18 cellular contexts compared by ENCODE assay signal in the genomic region with DNA sequence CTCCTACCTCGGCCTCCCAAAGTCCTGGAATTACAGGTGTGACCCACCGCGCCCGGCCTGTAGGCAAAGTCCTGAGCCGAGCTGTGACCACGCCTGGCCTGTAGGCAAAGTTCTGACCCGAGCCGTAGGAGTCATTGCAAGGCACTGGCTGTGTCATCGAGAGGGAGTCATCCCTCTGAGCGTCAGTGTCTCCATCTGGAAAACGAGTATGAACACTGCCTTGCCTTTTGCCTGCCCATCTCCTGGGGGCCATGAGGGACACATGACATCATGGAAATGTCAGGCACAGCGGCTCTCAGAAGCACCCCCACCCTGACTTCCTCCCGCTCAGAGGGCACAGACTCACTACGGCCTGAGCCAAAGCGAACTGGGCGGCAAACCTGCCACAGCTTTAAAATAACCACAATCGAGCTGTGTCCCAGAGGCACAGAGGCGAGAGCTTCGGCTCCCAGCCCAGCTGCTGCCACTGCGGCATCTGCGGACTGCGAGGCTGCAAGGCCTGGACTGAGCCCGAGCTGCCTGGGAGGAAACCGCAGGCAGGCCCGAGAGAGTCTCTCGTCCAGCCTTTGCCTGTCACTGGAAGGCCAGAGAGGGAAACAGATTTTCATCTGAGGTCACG. TPM values are rescaled to one million over a fixed set of nuclear protein-coding genes. Genes with fewer than 3 reads are reported as not detected.
DNase-seq lines count a peak whose midpoint lies in the region; ATAC-seq, FAIRE-seq and TF ChIP-seq lines count a peak whose summit lies in the region.
"Had no signal": no experiment of that assay in that cellular context is flagged by ENCODE, and none has a peak within 500 bp of the region (broad histone marks: within the 10 kb centered on the region; RNA-seq: fewer than 3 reads in every experiment).

No MANE protein-coding gene starts in this region.

- H4K20me1 ChIP-seq in BLaER1 treated with 17β-estradiol and CSF1 and Interleukin-3, amounts not matched to agents 10 nM and 100 nM, result peaks cover 0 to 48% (median 15%) of the 10 kb centered on the region in 11 experiments; a peak in 10 of 22 replicates

- H3K4me1 ChIP-seq in BLaER1 treated with 17β-estradiol and CSF1 and Interleukin-3, amounts not matched to agents 10 nM and 100 nM, result peaks cover 39 to 94% (median 89%) of the 10 kb centered on the region in 10 experiments
- H3K4me1 ChIP-seq in duodenal mucosa (ENCODE audit: control insufficient read depth in 1 of 2, insufficient read depth in 2 of 2, low read length in 2 of 2) (peaks cover 10 to 13% of the 10 kb centered on the region in 2 donors), kidney (ENCODE audit: control insufficient read depth in 1 of 2, insufficient read depth in 1 of 2, low read depth in 1 of 2, low read length in 2 of 2) (peaks cover 0 to 13% of the 10 kb centered on the region in 2 donors)
- H3K4me1 ChIP-seq: breast epithelium had no signal

- no TSS peak for BruUV-seq in Calu3 (replicated peaks; lab: Mats Ljungman, UMichigan)

- H3K9me3 Mint-ChIP-seq in Calu3 (ENCODE audit: low read depth, unreplicated experiment), result no peaks in the 10 kb centered on the region
- H3K9me3 Mint-ChIP-seq: naive B cell had no signal

- no peaks in the 10 kb centered on the region for H3K27me3 Mint-ChIP-seq in Calu3 (ENCODE audit: unreplicated experiment)

- peaks cover 3% of the 10 kb centered on the region for H3K36me3 Mint-ChIP-seq in Calu3 (ENCODE audit: insufficient read depth, unreplicated experiment)
- H3K36me3 Mint-ChIP-seq: naive B cell had no signal

- FAIRE-seq in kidney (lab: Jason Lieb, UNC), result no peak

- CTCF ChIA-PET in Calu3 (lab: Charles Lee), result no interaction called here

- peak overlapping the region in 2 of 10 experiments; percentile 33 to 42; a peak in 1 of 20 replicates for H3K4me3 ChIP-seq in BLaER1 treated with 17β-estradiol and CSF1 and Interleukin-3, amounts not matched to agents 10 nM and 100 nM
- H3K4me3 ChIP-seq in duodenal mucosa (ENCODE audit: low read depth in 1 of 2, low read length in 2 of 2) (peak overlapping the region in 1 of 2 donors; percentile 18), kidney (ENCODE audit: low read length in 2 of 2) (no peak overlapping the region)
- H3K4me3 ChIP-seq: breast epithelium had no signal

- TF ChIP-seq CTCF in kidney (IDR thresholded peaks at IDR 0.05; ENCODE audit: borderline replicate concordance, extremely low read depth, insufficient read depth) (no peak), Calu3 (IDR thresholded peaks at IDR 0.05; ENCODE audit: unreplicated experiment) (no peak)

- peak; percentile 79 for DNase-seq in kidney
- DNase-seq in sciatic nerve (ENCODE audit: low spot score), result no peak
- DNase-seq in Calu3, result no peak
- DNase-seq: activated CD8-positive, alpha-beta T cell treated with anti-CD3 and anti-CD28 coated beads, Interleukin-2, amount 10 ng/mL, durations not matched to agents 7 days and 5 days; activated naive CD4-positive, alpha-beta T cell; DND-41; naive B cell; NCI-H1436; NCI-H526 treated with DMSO at 0.1 percent for 48 hours; SHP77 treated with DMSO at 0.1 percent for 48 hours; stimulated activated CD4-positive, alpha-beta T cell treated with anti-CD3 and anti-CD28 coated beads, Interleukin-15, amount 100 ng/mL, for 24 hours had no signal

- peaks cover 0 to 55% (median 6%) of the 10 kb centered on the region in 11 experiments; a peak in 12 of 22 replicates for H3K27me3 ChIP-seq in BLaER1 treated with 17β-estradiol and CSF1 and Interleukin-3, amounts not matched to agents 10 nM and 100 nM
- H3K27me3 ChIP-seq in duodenal mucosa (ENCODE audit: control insufficient read depth in 1 of 2, insufficient read depth in 2 of 2, low read length in 2 of 2), result no peaks in the 10 kb centered on the region
- H3K27me3 ChIP-seq: breast epithelium had no signal

- peak overlapping the region; percentile 61 to 89 (median 83) for H3K4me2 ChIP-seq in BLaER1 treated with 17β-estradiol and CSF1 and Interleukin-3, amounts not matched to agents 10 nM and 100 nM

- H3K27ac ChIP-seq in BLaER1 treated with 17β-estradiol and CSF1 and Interleukin-3, amounts not matched to agents 10 nM and 100 nM, result peak overlapping the region in 8 of 11 experiments; percentile 47 to 77 (median 62); a peak in 16 of 22 replicates
- H3K27ac ChIP-seq in duodenal mucosa (ENCODE audit: low read depth, low read length), result peak overlapping the region; percentile 63
- H3K27ac ChIP-seq in kidney (ENCODE audit: low read depth in 2 of 2, low read length in 2 of 2), result peak overlapping the region; percentile 76 to 83
- H3K27ac ChIP-seq: epithelial cell of prostate had no signal

- intact Hi-C loops in kidney (cut with DNase I) (no loop called here), sciatic nerve (cut with DNase I) (no loop called here), Calu3 (cut with micrococcal nuclease; ENCODE audit: unreplicated experiment) (no loop called here)

- peak overlapping the region in 10 of 11 experiments; percentile 24 to 72 (median 52); a peak in 17 of 22 replicates for H3K9ac ChIP-seq in BLaER1 treated with 17β-estradiol and CSF1 and Interleukin-3, amounts not matched to agents 10 nM and 100 nM
- H3K9ac ChIP-seq in duodenal mucosa (ENCODE audit: low read depth in 1 of 2, low read length in 2 of 2), result peak overlapping the region; percentile 16 to 39
- H3K9ac ChIP-seq in kidney (ENCODE audit: low read length in 2 of 2), result peak overlapping the region in 1 of 2 donors; percentile 34

- ATAC-seq in sciatic nerve, result peak; percentile 67
- ATAC-seq in GM18873 (IDR thresholded peaks at IDR 0.05; ENCODE audit: low FRiP score, unreplicated experiment), result no peak
- ATAC-seq in GM21381 (IDR thresholded peaks at IDR 0.05; ENCODE audit: unreplicated experiment), result no peak
- ATAC-seq in HG03460 (IDR thresholded peaks at IDR 0.05; ENCODE audit: unreplicated experiment), result no peak
- ATAC-seq: activated CD8-positive, alpha-beta T cell treated with anti-CD3 and anti-CD28 coated beads, Interleukin-2, amount 10 ng/mL, durations not matched to agents 7 days and 5 days had no signal

- H3K27ac Mint-ChIP-seq in Calu3 (ENCODE audit: unreplicated experiment), result no peak overlapping the region
- H3K27ac Mint-ChIP-seq: activated CD8-positive, alpha-beta T cell treated with anti-CD3 and anti-CD28 coated beads, Interleukin-2, amount 10 ng/mL, durations not matched to agents 7 days and 5 days had no signal

- H3K36me3 ChIP-seq in BLaER1 treated with 17β-estradiol and CSF1 and Interleukin-3, amounts not matched to agents 10 nM and 100 nM, result no peaks in the 10 kb centered on the region
- H3K36me3 ChIP-seq in duodenal mucosa (ENCODE audit: control insufficient read depth in 1 of 2, insufficient read depth in 2 of 2, low read length in 2 of 2), result no peaks in the 10 kb centered on the region
- H3K36me3 ChIP-seq in kidney (ENCODE audit: control insufficient read depth in 1 of 2, insufficient read depth in 2 of 2, low read length in 2 of 2), result peaks cover 0 to 2% of the 10 kb centered on the region in 2 donors
- H3K36me3 ChIP-seq: breast epithelium had no signal

- no peaks in the 10 kb centered on the region for H3K4me1 Mint-ChIP-seq in Calu3 (ENCODE audit: low read depth, unreplicated experiment)
- H3K4me1 Mint-ChIP-seq: naive B cell had no signal

- no peak overlapping the region for H3K4me3 Mint-ChIP-seq in Calu3 (ENCODE audit: low read depth, unreplicated experiment)
- H3K4me3 Mint-ChIP-seq: activated CD8-positive, alpha-beta T cell treated with anti-CD3 and anti-CD28 coated beads, Interleukin-2, amount 10 ng/mL, durations not matched to agents 7 days and 5 days; naive B cell had no signal

- no peaks in the 10 kb centered on the region for H3K9me3 ChIP-seq in BLaER1 treated with 17β-estradiol and CSF1 and Interleukin-3, amounts not matched to agents 10 nM and 100 nM (replicated peaks in 1 of 11)
- H3K9me3 ChIP-seq in duodenal mucosa (ENCODE audit: control insufficient read depth in 1 of 2, low read length in 2 of 2) (no peaks in the 10 kb centered on the region), kidney (ENCODE audit: control insufficient read depth in 1 of 2, low read length in 2 of 2) (no peaks in the 10 kb centered on the region)
- H3K9me3 ChIP-seq: breast epithelium had no signal

RNA-seq across cellular contexts. Expression of a gene that starts 50.8 kb away (rescaled TPM):
- 55.9 TPM for total RNA-seq in kidney
- polyA plus RNA-seq in kidney (ENCODE audit: insufficient read depth, low read depth, low replicate concordance), result 18.1 TPM
- total RNA-seq in sciatic nerve, result 19.0 TPM
- total RNA-seq in Calu3 (2022), result 14.1 and 17.9 TPM in 2 replicates
